8 cellular contexts compared by ENCODE assay signal in the genomic region with DNA sequence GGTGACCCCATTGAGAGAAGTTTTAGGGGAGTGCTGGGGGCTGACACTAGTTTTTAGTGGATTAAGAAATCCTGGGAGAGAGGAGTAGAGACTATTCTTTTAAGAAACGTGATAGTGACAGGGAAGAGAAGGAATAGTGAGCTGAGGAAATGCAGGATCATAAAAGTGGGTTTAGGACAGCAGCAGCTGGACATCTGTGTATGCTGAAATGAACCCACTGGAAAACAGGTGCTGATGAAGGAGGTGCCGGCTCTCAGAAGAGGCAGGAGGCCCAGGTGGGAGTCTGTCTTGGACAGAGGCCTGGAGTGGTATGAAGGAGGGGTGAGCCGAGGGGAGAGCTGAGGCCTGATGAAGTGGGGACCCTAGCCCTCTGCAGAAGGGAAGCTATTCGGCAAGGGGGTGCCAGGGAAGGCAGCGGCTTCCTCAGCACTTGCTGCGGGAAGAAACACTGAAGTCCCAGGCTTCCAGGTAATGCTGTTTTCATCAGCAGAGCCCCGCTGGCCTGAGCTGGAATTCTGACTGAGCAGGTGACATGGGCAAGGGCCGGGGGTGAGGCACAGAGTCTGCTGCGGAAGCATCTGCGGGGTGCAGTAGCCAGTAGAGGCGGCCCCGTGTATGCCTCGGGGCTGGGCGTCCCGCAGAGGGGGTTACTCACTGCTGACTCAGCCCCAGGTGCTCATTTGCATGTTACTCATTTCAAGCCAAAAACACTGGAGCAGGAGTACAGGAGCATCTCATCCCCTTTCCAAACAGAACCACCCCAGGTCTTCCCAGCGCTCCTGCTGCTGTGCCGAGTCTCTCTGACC.
DNase-seq lines count a peak whose midpoint lies in the region; ATAC-seq, FAIRE-seq and TF ChIP-seq lines count a peak whose summit lies in the region.

No MANE protein-coding gene starts in this region.

- H3K4me3 Mint-ChIP-seq in Caco-2 (ENCODE audit: unreplicated experiment): no peak overlapping the region

- H3K27me3 Mint-ChIP-seq in Caco-2 (ENCODE audit: insufficient read depth, unreplicated experiment): no peaks in the 10 kb centered on the region

- BruUV-seq in Caco-2 (replicated peaks; lab: Mats Ljungman, UMichigan): no TSS peak

- no peaks in the 10 kb centered on the region for H3K27me3 ChIP-seq in Caco-2 (replicated peaks; ENCODE audit: control insufficient read depth, insufficient read depth, low read length)

- no peak for DNase-seq in Caco-2
- peak; percentile 79 for DNase-seq in kidney
- no peak for DNase-seq in left lobe of liver (ENCODE audit: low spot score)
- DNase-seq in MV-4-11 (lab: John Stamatoyannopoulos, UW): no peak
- DNase-seq in cerebellum (ENCODE audit: low spot score): no peak

- POLR2A ChIA-PET in Caco-2 (lab: Charles Lee): no interaction called here

- peaks cover 11% of the 10 kb centered on the region for H3K9me3 Mint-ChIP-seq in Caco-2 (ENCODE audit: unreplicated experiment)

- no peaks in the 10 kb centered on the region for H3K4me1 ChIP-seq in Caco-2
- H3K4me1 ChIP-seq in kidney (ENCODE audit: control insufficient read depth in 1 of 2, insufficient read depth in 1 of 2, low read depth in 1 of 2, low read length in 2 of 2): peaks cover 0 to 5% of the 10 kb centered on the region in 2 donors

- ATAC-seq in GM19328 (IDR thresholded peaks at IDR 0.05; ENCODE audit: unreplicated experiment) (peak; percentile 61), HG03139 (IDR thresholded peaks at IDR 0.05; ENCODE audit: unreplicated experiment) (peak; percentile 60), left lobe of liver (no peak)

- intact Hi-C loops in Caco-2 (cut with micrococcal nuclease; ENCODE audit: unreplicated experiment) (no loop called here), kidney (cut with DNase I) (no loop called here)

- TF ChIP-seq CTCF in Caco-2 (IDR thresholded peaks at IDR 0.05; ENCODE audit: insufficient read depth in 1 of 2, low read depth in 1 of 2, low read length in 1 of 2, severe bottlenecking in 1 of 2, unreplicated experiment in 1 of 2) (no peak), VCaP (conservative IDR thresholded peaks at IDR 0.05) (no peak), kidney (IDR thresholded peaks at IDR 0.05; ENCODE audit: borderline replicate concordance, extremely low read depth, insufficient read depth) (no peak)

- peak overlapping the region; percentile 8 for H3K27ac Mint-ChIP-seq in Caco-2 (ENCODE audit: unreplicated experiment)

- no peak overlapping the region for H3K4me3 ChIP-seq in Caco-2 (ENCODE audit: low read depth, low read length)
- H3K4me3 ChIP-seq in kidney (ENCODE audit: low read length in 2 of 2): no peak overlapping the region

- no peak overlapping the region for H3K9ac ChIP-seq in kidney (ENCODE audit: low read length in 2 of 2)

- H3K9me3 ChIP-seq in Caco-2 (0 out of 2 replicates have a peak, but pooled peaks cover 2% of the 10 kb centered on the region), kidney (ENCODE audit: control insufficient read depth in 1 of 2, low read length in 2 of 2) (peaks cover 0 to 5% of the 10 kb centered on the region in 2 donors)

- FAIRE-seq in kidney (lab: Jason Lieb, UNC): no peak

- H3K36me3 ChIP-seq in Caco-2 (ENCODE audit: control insufficient read depth, insufficient read depth, low read length) (no peaks in the 10 kb centered on the region), kidney (ENCODE audit: control insufficient read depth in 1 of 2, insufficient read depth in 2 of 2, low read length in 2 of 2) (no peaks in the 10 kb centered on the region)

- CTCF ChIA-PET in Caco-2 (lab: Charles Lee): no interaction called here

- no peaks in the 10 kb centered on the region for H3K36me3 Mint-ChIP-seq in Caco-2 (ENCODE audit: insufficient read depth, unreplicated experiment)

- H3K27ac ChIP-seq in VCaP: peak overlapping the region; percentile 80; the same call in 1 of the 2 replicates
- H3K27ac ChIP-seq in kidney (ENCODE audit: low read depth in 2 of 2, low read length in 2 of 2): no peak overlapping the region

- H3K4me1 Mint-ChIP-seq in Caco-2 (ENCODE audit: low read depth, unreplicated experiment): peaks cover 6% of the 10 kb centered on the region
